14 cellular contexts compared by ENCODE assay signal in genomic region chr4:102692474-102692873, GRCh38.
"Had no signal": no experiment of that assay in that cellular context is flagged by ENCODE, and none has a peak within 500 bp of the region (broad histone marks: within the 10 kb centered on the region; RNA-seq: fewer than 3 reads in every experiment).

No MANE protein-coding gene starts in this region.

- H3K4me3 Mint-ChIP-seq: activated CD8-positive, alpha-beta T cell treated with anti-CD3 and anti-CD28 coated beads, Interleukin-2, amount 10 ng/mL, durations not matched to agents 7 days and 5 days; naive thymus-derived CD4-positive, alpha-beta T cell; stimulated activated naive CD8-positive, alpha-beta T cell treated with anti-CD3 and anti-CD28 coated beads, Interleukin-15, Interleukin-2, amounts not matched to agents 100 ng/mL and 50 ng/mL, for 24 hours had no signal

- H3K4me1 ChIP-seq: ascending aorta, testis, uterus had no signal

- H3K4me3 ChIP-seq: ascending aorta, heart left ventricle, testis, uterus had no signal

- H3K4me1 Mint-ChIP-seq: naive thymus-derived CD4-positive, alpha-beta T cell had no signal

- ATAC-seq: activated CD8-positive, alpha-beta T cell treated with anti-CD3 and anti-CD28 coated beads, Interleukin-2, amount 10 ng/mL, durations not matched to agents 7 days and 5 days had no signal

- DNase-seq: activated CD4-positive, alpha-beta T cell treated with anti-CD3 and anti-CD28 coated beads for 4 hours; activated CD8-positive, alpha-beta memory T cell treated with anti-CD3 and anti-CD28 coated beads, Interleukin-2, amount 50 U/mL, for 48 hours; activated CD8-positive, alpha-beta T cell treated with anti-CD3 and anti-CD28 coated beads, Interleukin-2, amount 10 ng/mL, durations not matched to agents 7 days and 5 days; activated naive CD4-positive, alpha-beta T cell; foreskin melanocyte; heart left ventricle; naive thymus-derived CD4-positive, alpha-beta T cell; stimulated activated CD4-positive, alpha-beta T cell treated with anti-CD3 and anti-CD28 coated beads, Interleukin-2, amount 100 ng/mL, for 48 hours; stimulated activated CD8-positive, alpha-beta memory T cell treated with anti-CD3 and anti-CD28 coated beads, Interleukin-4, amount 100 ng/mL, for 48 hours; T-helper 9 cell; testis; uterus had no signal

- H3K27me3 ChIP-seq: ascending aorta, heart left ventricle, testis, uterus had no signal

- H3K27ac ChIP-seq: testis, uterus had no signal

- H3K27me3 Mint-ChIP-seq: naive thymus-derived CD4-positive, alpha-beta T cell; stimulated activated naive CD8-positive, alpha-beta T cell treated with anti-CD3 and anti-CD28 coated beads, Interleukin-15, Interleukin-2, amounts not matched to agents 100 ng/mL and 50 ng/mL, for 24 hours had no signal

- H3K27ac Mint-ChIP-seq: activated CD8-positive, alpha-beta T cell treated with anti-CD3 and anti-CD28 coated beads, Interleukin-2, amount 10 ng/mL, durations not matched to agents 7 days and 5 days; stimulated activated naive CD8-positive, alpha-beta T cell treated with anti-CD3 and anti-CD28 coated beads, Interleukin-15, Interleukin-2, amounts not matched to agents 100 ng/mL and 50 ng/mL, for 24 hours had no signal

- H3K9me3 ChIP-seq: ascending aorta, heart left ventricle, testis, uterus had no signal

- H3K9me3 Mint-ChIP-seq: naive thymus-derived CD4-positive, alpha-beta T cell; stimulated activated naive CD8-positive, alpha-beta T cell treated with anti-CD3 and anti-CD28 coated beads, Interleukin-15, Interleukin-2, amounts not matched to agents 100 ng/mL and 50 ng/mL, for 24 hours had no signal
